ENCODE assay signal across 8 cellular contexts in the genomic region with DNA sequence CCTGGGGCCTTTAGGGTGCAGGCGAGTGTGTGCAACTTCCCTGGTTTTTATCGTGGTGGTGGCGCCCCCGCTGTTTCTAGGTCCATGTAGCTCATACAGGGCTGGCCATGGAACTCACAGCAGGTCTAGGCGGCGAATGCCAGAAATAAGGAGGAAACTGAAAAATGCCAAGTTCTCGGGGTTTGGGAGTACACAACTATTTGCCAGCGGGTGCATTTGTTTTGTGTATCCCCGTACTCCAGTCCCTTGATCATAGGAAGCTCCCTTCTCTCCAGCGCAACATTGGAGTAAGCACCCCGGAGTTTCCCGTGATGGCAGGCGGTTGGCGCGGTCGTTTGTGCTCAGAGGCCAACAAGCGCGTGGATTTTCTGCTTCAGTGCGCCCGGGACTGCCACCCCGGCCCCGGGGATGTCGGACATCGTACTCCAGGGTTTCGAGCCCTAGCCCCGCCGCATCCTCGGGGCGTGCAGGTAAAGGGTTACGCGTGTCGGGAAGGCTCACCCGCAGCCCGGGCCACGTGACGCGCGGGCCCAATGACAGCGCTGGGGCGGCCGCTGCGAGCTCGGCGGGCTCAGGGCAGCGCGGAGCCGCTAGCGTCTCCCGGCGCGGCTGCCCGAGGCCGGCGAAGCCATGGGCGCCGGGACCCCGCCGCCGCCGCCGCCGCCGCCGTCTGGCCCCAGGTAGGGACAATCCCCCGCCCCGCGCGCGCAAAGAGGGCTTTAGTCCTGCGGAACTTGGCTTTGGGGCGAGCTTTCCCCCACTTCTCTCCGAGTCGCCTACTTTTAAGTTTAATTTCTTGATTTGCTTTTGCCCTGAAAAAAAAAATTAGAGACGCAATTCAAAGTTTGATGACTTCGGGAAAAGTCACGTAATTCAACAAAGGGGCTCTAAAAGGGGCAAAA.
DNase-seq lines count a peak whose midpoint lies in the region; ATAC-seq, FAIRE-seq and TF ChIP-seq lines count a peak whose summit lies in the region.

No MANE protein-coding gene starts in this region.

- H3K4me3 ChIP-seq in coronary artery (peak overlapping the region; percentile 78), HepG2 (replicated peaks in 1 of 3; ENCODE audit: insufficient read depth in 1 of 3, low read depth in 2 of 3, low read length in 3 of 3) (peak overlapping the region in 2 of 3 experiments; percentile 18 to 65; a peak in 4 of 6 replicates)

- in situ Hi-C loops in HepG2 (cut with HindIII; ENCODE audit: extremely low pct_ligation_motif_present, low pct_unique_long_range_greater_than_20kb): loop anchor here (5.0 to 10.0 kb wide), 2 partner anchors 114 to 341 kb away; no protein-coding TSS in a partner anchor

- 0 out of 2 replicates have a peak overlapping the region, but pooled peaks have one; percentile 10 for H3K9ac ChIP-seq in HepG2 (ENCODE audit: insufficient read depth, low read depth, low read length)

- POLR2A ChIA-PET in HepG2 (lab: Yijun Ruan, JAX): interaction anchor here (1.3 to 1.5 kb wide), 4 partner anchors 10 to 26 kb away, joined by 3 to 5 read pairs (median 4); no protein-coding TSS in a partner anchor

- peaks cover 33% of the 10 kb centered on the region for H3K4me1 ChIP-seq in HepG2 (ENCODE audit: insufficient read depth, low read length)

- no peaks in the 10 kb centered on the region for H3K9me3 ChIP-seq in HepG2 (ENCODE audit: low read length)

- H3K27me3 ChIP-seq in HepG2 (ENCODE audit: control insufficient read depth in 1 of 2, insufficient read depth in 2 of 2, low read length in 2 of 2): peaks cover 0 to 26% of the 10 kb centered on the region in 2 experiments; a peak in 4 of 5 replicates

- TF ChIP-seq POLR2A in HepG2 (IDR thresholded peaks at IDR 0.05; ENCODE audit: insufficient read depth in 1 of 2, low read depth in 2 of 2, low read length in 2 of 2): no peak

- TF ChIP-seq CTCF in coronary artery (IDR thresholded peaks at IDR 0.05) (no peak), HepG2 (CRISPR knock-in tag; IDR thresholded peaks at IDR 0.05) (no peak)

- peak; percentile 57 for ATAC-seq in GM21737 (IDR thresholded peaks at IDR 0.05; ENCODE audit: unreplicated experiment)
- peak; percentile 97 for ATAC-seq in HepG2

- no peak overlapping the region for H3K27ac ChIP-seq in coronary artery
- no peak overlapping the region for H3K27ac ChIP-seq in HepG2 (ENCODE audit: extremely low read length, insufficient read depth, low read length)

- H3K79me2 ChIP-seq in HepG2 (ENCODE audit: insufficient read depth, low read length): no peaks in the 10 kb centered on the region

- no peaks in the 10 kb centered on the region for H4K20me1 ChIP-seq in HepG2 (ENCODE audit: insufficient read depth, low read length)

- 3% methylated on average over 21 of the region's 76 CpGs for WGBS in HepG2 (ENCODE audit: low lambda C conversion rate)

- intact Hi-C loops in HepG2 (cut with micrococcal nuclease; ENCODE audit: unreplicated experiment): loop anchor here (1.0 to 5.0 kb wide), 4 partner anchors 113 to 584 kb away; no protein-coding TSS in a partner anchor

- BruUV-seq in HepG2 (replicated peaks; lab: Mats Ljungman, UMichigan): no TSS peak

- CTCF ChIA-PET in HepG2 (lab: Yijun Ruan, JAX; ENCODE audit: low intra/inter-chr PET ratio, low total read pairs): interaction anchor here (1.0 to 2.8 kb wide), 2 partner anchors 113 to 348 kb away, joined by 5 to 10 read pairs; no protein-coding TSS in a partner anchor

- TF ChIP-seq EP300 in HepG2 (IDR thresholded peaks at IDR 0.05; ENCODE audit: low read depth in 2 of 2, low read length in 2 of 2) (no peak), HepG2 (CRISPR knock-in tag; IDR thresholded peaks at IDR 0.05; ENCODE audit: borderline replicate concordance) (no peak)

- H3K4me2 ChIP-seq in HepG2 (ENCODE audit: low read depth, low read length): peak overlapping the region; percentile 90

- TF ChIP-seq RAD21 in HepG2 (CRISPR knock-in tag; IDR thresholded peaks at IDR 0.05): 0 out of 2 replicates have a peak, but pooled peaks have one; percentile 9

- DNase-seq in DMS53 treated with DMSO at 0.1 percent for 48 hours (lab: John Stamatoyannopoulos, UW; ENCODE audit: unreplicated experiment) (peak; percentile 74), M059J (ENCODE audit: low read depth) (peak; percentile 39), coronary artery (ENCODE audit: low spot score) (no peak), HepG2 (ENCODE audit: low spot score) (no peak), KG1 (lab: John Stamatoyannopoulos, UW) (no peak)
- peak; percentile 21 to 37 for DNase-seq in activated CD4-positive, alpha-beta T cell treated with anti-CD3 and anti-CD28 coated beads for 4 hours
- DNase-seq in stimulated activated CD4-positive, alpha-beta T cell treated with anti-CD3 and anti-CD28 coated beads, Interleukin-2, amount 100 ng/mL, for 24 hours: peak; percentile 48 to 62

- H2AFZ ChIP-seq in HepG2 (ENCODE audit: low read length): peak overlapping the region; percentile 61

- no peaks in the 10 kb centered on the region for H3K36me3 ChIP-seq in HepG2 (replicated peaks in 1 of 2; ENCODE audit: control insufficient read depth in 1 of 2, insufficient read depth in 2 of 2, low read length in 2 of 2)

- no peak for FAIRE-seq in HepG2 (lab: Jason Lieb, UNC)

TF ChIP-seq in HepG2, 621 proteins besides CTCF, POLR2A, EP300 and RAD21 (continues in another document):
- TF ChIP-seq, protein P1, sequence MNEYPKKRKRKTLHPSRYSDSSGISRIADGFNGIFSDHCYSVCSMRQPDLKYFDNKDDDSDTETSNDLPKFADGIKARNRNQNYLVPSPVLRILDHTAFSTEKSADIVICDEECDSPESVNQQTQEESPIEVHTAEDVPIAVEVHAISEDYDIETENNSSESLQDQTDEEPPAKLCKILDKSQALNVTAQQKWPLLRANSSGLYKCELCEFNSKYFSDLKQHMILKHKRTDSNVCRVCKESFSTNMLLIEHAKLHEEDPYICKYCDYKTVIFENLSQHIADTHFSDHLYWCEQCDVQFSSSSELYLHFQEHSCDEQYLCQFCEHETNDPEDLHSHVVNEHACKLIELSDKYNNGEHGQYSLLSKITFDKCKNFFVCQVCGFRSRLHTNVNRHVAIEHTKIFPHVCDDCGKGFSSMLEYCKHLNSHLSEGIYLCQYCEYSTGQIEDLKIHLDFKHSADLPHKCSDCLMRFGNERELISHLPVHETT (CRISPR knock-in tag; conservative IDR thresholded peaks at IDR 0.05): no peak
- TF ChIP-seq ZNF670 (CRISPR knock-in tag; IDR thresholded peaks at IDR 0.05; ENCODE audit: borderline replicate concordance) (peak; percentile 72; the same call in 1 of the 2 replicates), ZNF709 (CRISPR knock-in tag; IDR thresholded peaks at IDR 0.05) (peak; percentile 83), ZMYM4 (CRISPR knock-in tag; IDR thresholded peaks at IDR 0.05) (peak; percentile 78), ZFP36L1 (CRISPR knock-in tag; IDR thresholded peaks at IDR 0.05) (peak; percentile 26; the same call in 1 of the 2 replicates), MBD4 (IDR thresholded peaks at IDR 0.05; ENCODE audit: borderline replicate concordance, low read length) (no peak), ZNF780A (CRISPR knock-in tag; IDR thresholded peaks at IDR 0.05) (no peak), REXO4 (CRISPR knock-in tag; IDR thresholded peaks at IDR 0.05; ENCODE audit: borderline replicate concordance) (no peak), HCFC1 (IDR thresholded peaks at IDR 0.05; ENCODE audit: low read depth, low read length) (no peak), ZNF207 (IDR thresholded peaks at IDR 0.05; ENCODE audit: borderline replicate concordance) (no peak), ZFP1 (CRISPR knock-in tag; IDR thresholded peaks at IDR 0.05) (no peak), ZNF773 (CRISPR knock-in tag; IDR thresholded peaks at IDR 0.05; ENCODE audit: borderline replicate concordance) (peak; percentile 39; the same call in 1 of the 2 replicates), SRSF1 (optimal IDR thresholded peaks at IDR 0.05; ENCODE audit: low read depth, low read length) (no peak), ZNF678 (CRISPR knock-in tag; IDR thresholded peaks at IDR 0.05) (peak; percentile 91), ZNF547 (CRISPR knock-in tag; IDR thresholded peaks at IDR 0.05) (peak; percentile 58; the same call in 1 of the 2 replicates)
- TF ChIP-seq, protein P2, sequence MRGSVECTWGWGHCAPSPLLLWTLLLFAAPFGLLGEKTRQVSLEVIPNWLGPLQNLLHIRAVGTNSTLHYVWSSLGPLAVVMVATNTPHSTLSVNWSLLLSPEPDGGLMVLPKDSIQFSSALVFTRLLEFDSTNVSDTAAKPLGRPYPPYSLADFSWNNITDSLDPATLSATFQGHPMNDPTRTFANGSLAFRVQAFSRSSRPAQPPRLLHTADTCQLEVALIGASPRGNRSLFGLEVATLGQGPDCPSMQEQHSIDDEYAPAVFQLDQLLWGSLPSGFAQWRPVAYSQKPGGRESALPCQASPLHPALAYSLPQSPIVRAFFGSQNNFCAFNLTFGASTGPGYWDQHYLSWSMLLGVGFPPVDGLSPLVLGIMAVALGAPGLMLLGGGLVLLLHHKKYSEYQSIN (CRISPR knock-in tag; IDR thresholded peaks at IDR 0.05; ENCODE audit: borderline replicate concordance): no peak
- TF ChIP-seq, protein P3, sequence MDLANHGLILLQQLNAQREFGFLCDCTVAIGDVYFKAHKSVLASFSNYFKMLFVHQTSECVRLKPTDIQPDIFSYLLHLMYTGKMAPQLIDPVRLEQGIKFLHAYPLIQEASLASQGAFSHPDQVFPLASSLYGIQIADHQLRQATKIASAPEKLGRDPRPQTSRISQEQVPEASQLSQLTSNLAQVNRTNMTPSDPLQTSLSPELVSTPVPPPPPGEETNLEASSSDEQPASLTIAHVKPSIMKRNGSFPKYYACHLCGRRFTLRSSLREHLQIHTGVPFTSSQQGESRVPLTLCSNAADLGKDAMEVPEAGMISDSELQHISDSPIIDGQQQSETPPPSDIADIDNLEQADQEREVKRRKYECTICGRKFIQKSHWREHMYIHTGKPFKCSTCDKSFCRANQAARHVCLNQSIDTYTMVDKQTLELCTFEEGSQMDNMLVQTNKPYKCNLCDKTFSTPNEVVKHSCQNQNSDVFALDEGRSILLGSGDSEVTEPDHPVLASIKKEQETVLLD (CRISPR knock-in tag; IDR thresholded peaks at IDR 0.05; ENCODE audit: low read depth): peak; percentile 40; the same call in 1 of the 2 replicates
- TF ChIP-seq, protein P4, sequence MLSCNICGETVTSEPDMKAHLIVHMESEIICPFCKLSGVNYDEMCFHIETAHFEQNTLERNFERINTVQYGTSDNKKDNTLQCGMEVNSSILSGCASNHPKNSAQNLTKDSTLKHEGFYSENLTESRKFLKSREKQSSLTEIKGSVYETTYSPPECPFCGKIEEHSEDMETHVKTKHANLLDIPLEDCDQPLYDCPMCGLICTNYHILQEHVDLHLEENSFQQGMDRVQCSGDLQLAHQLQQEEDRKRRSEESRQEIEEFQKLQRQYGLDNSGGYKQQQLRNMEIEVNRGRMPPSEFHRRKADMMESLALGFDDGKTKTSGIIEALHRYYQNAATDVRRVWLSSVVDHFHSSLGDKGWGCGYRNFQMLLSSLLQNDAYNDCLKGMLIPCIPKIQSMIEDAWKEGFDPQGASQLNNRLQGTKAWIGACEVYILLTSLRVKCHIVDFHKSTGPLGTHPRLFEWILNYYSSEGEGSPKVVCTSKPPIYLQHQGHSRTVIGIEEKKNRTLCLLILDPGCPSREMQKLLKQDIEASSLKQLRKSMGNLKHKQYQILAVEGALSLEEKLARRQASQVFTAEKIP (CRISPR knock-in tag; IDR thresholded peaks at IDR 0.05; ENCODE audit: borderline replicate concordance): no peak

Comparison
In these comparisons a context has a peak if more than half of its experiments do, and no peak if none do; other contexts are left out.
1. DNase-seq: peak in DMS53 treated with DMSO at 0.1 percent for 48 hours (single experiment), M059J (single experiment), activated CD4-positive, alpha-beta T cell treated with anti-CD3 and anti-CD28 coated beads for 4 hours (2 of 2) and stimulated activated CD4-positive, alpha-beta T cell treated with anti-CD3 and anti-CD28 coated beads, Interleukin-2, amount 100 ng/mL, for 24 hours (2 of 2); none in coronary artery (single experiment), HepG2 (single experiment) and KG1 (single experiment).